Comparison of ENCODE assay signal across 28 cellular contexts in the genomic region with DNA sequence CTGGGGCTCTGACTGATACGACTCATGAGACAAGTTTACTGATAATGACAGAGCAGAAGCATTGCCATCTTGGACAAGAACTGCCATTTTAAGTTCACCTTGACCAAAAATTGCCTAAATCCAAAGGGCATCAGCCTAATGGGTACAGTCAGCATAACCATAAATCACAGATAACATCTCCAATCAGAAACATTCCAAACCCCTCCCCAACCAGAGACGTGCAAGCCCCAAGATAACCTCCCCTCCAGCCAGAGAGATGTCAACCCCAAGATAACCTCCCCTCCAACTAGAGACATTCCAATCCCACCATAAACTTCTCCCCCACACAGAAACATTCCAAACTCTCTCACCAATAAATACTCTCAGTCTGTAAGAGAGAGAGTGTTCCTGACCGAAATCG.
"Had no signal": no experiment of that assay in that cellular context is flagged by ENCODE, and none has a peak within 500 bp of the region (broad histone marks: within the 10 kb centered on the region; RNA-seq: fewer than 3 reads in every experiment).

No MANE protein-coding gene starts in this region.

- H3K27ac Mint-ChIP-seq: natural killer cell; nephron progenitor cell; neural progenitor cell; stimulated activated memory B cell treated with anti-CD40 and anti-IgM and Interleukin-4, amounts not matched to agents 10 μg/mL and 1 μg/mL and 100 μg/mL, for 72 hours; stimulated activated naive CD8-positive, alpha-beta T cell treated with anti-CD3 and anti-CD28 coated beads, Interleukin-15, amount 100 ng/mL, for 72 hours; type B pancreatic cell had no signal

- FAIRE-seq: keratinocyte had no signal

- H3K27me3 ChIP-seq: left lung, neural progenitor cell, neutrophil, right lobe of liver, tibial nerve, uterus had no signal

- H3K4me3 ChIP-seq: left lung, lower lobe of right lung, neural progenitor cell, psoas muscle, right lobe of liver, smooth muscle cell, tibial nerve, uterus had no signal

- H3K4me3 Mint-ChIP-seq: naive B cell; natural killer cell; nephron progenitor cell; neural progenitor cell; stimulated activated memory B cell treated with anti-CD40 and anti-IgM and Interleukin-4, amounts not matched to agents 10 μg/mL and 1 μg/mL and 100 μg/mL, for 72 hours; stimulated activated naive CD8-positive, alpha-beta T cell treated with anti-CD3 and anti-CD28 coated beads, Interleukin-15, amount 100 ng/mL, for 72 hours; type B pancreatic cell had no signal

- H3K9me3 Mint-ChIP-seq: naive B cell; natural killer cell; stimulated activated memory B cell treated with anti-CD40 and anti-IgM and Interleukin-4, amounts not matched to agents 10 μg/mL and 1 μg/mL and 100 μg/mL, for 72 hours; stimulated activated naive CD8-positive, alpha-beta T cell treated with anti-CD3 and anti-CD28 coated beads, Interleukin-15, amount 100 ng/mL, for 72 hours had no signal

- H3K4me1 Mint-ChIP-seq: naive B cell; natural killer cell; nephron progenitor cell; neural progenitor cell; stimulated activated memory B cell treated with anti-CD40 and anti-IgM and Interleukin-4, amounts not matched to agents 10 μg/mL and 1 μg/mL and 100 μg/mL, for 72 hours; stimulated activated naive CD8-positive, alpha-beta T cell treated with anti-CD3 and anti-CD28 coated beads, Interleukin-15, amount 100 ng/mL, for 72 hours had no signal

- ATAC-seq: left cardiac atrium; left lung; lower lobe of right lung; natural killer cell; psoas muscle; right lobe of liver; stimulated activated memory B cell treated with anti-CD40 and anti-IgM and Interleukin-4, amounts not matched to agents 10 μg/mL and 1 μg/mL and 100 μg/mL, for 72 hours; stimulated activated naive CD8-positive, alpha-beta T cell treated with anti-CD3 and anti-CD28 coated beads, Interleukin-15, amount 100 ng/mL, for 72 hours had no signal

- H3K27ac ChIP-seq: left lung, lower lobe of right lung, neural progenitor cell, neutrophil, parathyroid adenoma, psoas muscle, right lobe of liver, tibial nerve, uterus had no signal

- H3K36me3 Mint-ChIP-seq: naive B cell, natural killer cell had no signal

- H3K36me3 ChIP-seq: left lung, lower lobe of right lung, neural progenitor cell, neutrophil, uterus had no signal

- H3K9me3 ChIP-seq: left lung, lower lobe of right lung, neutrophil, psoas muscle, right lobe of liver, tibial nerve, uterus had no signal

- H3K4me1 ChIP-seq: left lung, lower lobe of right lung, neural progenitor cell, parathyroid adenoma, psoas muscle, right lobe of liver, tibial nerve, uterus had no signal

- H3K27me3 Mint-ChIP-seq: naive B cell; stimulated activated memory B cell treated with anti-CD40 and anti-IgM and Interleukin-4, amounts not matched to agents 10 μg/mL and 1 μg/mL and 100 μg/mL, for 72 hours; stimulated activated naive CD8-positive, alpha-beta T cell treated with anti-CD3 and anti-CD28 coated beads, Interleukin-15, amount 100 ng/mL, for 72 hours; type B pancreatic cell had no signal

- DNase-seq: kidney glomerular epithelial cell; left cardiac atrium; left lung; lower lobe of right lung; mammary epithelial cell; mesenchymal stem cell; naive B cell; natural killer cell; nephron progenitor cell; occipital lobe; psoas muscle; right lobe of liver; stimulated activated CD4-positive, alpha-beta T cell treated with anti-CD3 and anti-CD28 coated beads, Interleukin-1b, Interleukin-23, amount 100 ng/mL, for 48 hours; stimulated activated CD4-positive, alpha-beta T cell treated with anti-CD3 and anti-CD28 coated beads, Interleukin-2, amount 100 ng/mL, for 48 hours; stimulated activated CD4-positive, alpha-beta T cell treated with anti-CD3 and anti-CD28 coated beads, Interleukin-4, amount 100 ng/mL, for 4 hours; stimulated activated CD8-positive, alpha-beta memory T cell treated with anti-CD3 and anti-CD28 coated beads, Interleukin-4, amount 100 ng/mL, for 48 hours; stimulated activated naive CD4-positive, alpha-beta T cell treated with Interleukin-2 at 50 U/mL for 16 hours; stimulated activated naive CD8-positive, alpha-beta T cell treated with anti-CD3 and anti-CD28 coated beads, Interleukin-15, amount 100 ng/mL, for 72 hours; substantia nigra; uterus had no signal
